Comparison of ENCODE assay signal across 24 cellular contexts in genomic region chr2:75066121-75066520, GRCh38.
"Had no signal": no experiment of that assay in that cellular context is flagged by ENCODE, and none has a peak within 500 bp of the region (broad histone marks: within the 10 kb centered on the region; RNA-seq: fewer than 3 reads in every experiment).

No MANE protein-coding gene starts in this region.

- H3K4me2 ChIP-seq: neural progenitor cell had no signal

- H3K4me1 ChIP-seq: left lung, lower lobe of right lung, neural progenitor cell, right atrium auricular region, right lobe of liver, spleen, uterus had no signal

- ATAC-seq: left colon; left lung; lower lobe of right lung; naive thymus-derived CD8-positive, alpha-beta T cell; stimulated activated memory B cell treated with anti-CD40 and anti-IgM and Interleukin-4, amounts not matched to agents 10 μg/mL and 1 μg/mL and 100 μg/mL, for 72 hours; stimulated activated naive CD8-positive, alpha-beta T cell treated with anti-CD3 and anti-CD28 coated beads, Interleukin-15, amount 100 ng/mL, for 72 hours had no signal

- H3K27ac ChIP-seq: left lung, lower lobe of right lung, neural progenitor cell, neutrophil, ovary, right atrium auricular region, right lobe of liver, skin epidermis, spleen, tibial nerve, uterus had no signal

- H3K9me3 ChIP-seq: left lung, lower lobe of right lung, neutrophil, ovary, right atrium auricular region, right lobe of liver, spleen, tibial nerve, uterus had no signal

- H3K36me3 ChIP-seq: left lung, lower lobe of right lung, neural progenitor cell, neutrophil, ovary, right atrium auricular region, right lobe of liver, spleen, tibial nerve, uterus had no signal

- DNase-seq: hippocampal formation; left colon; left lung; lower lobe of right lung; mammary epithelial cell; naive thymus-derived CD8-positive, alpha-beta T cell; occipital lobe; ovary; right lobe of liver; spleen; stimulated activated CD4-positive, alpha-beta T cell treated with anti-CD3 and anti-CD28 coated beads, Interleukin-4, amount 100 ng/mL, for 24 hours; stimulated activated naive CD4-positive, alpha-beta T cell treated with Interleukin-2 at 50 U/mL for 16 hours; stimulated activated naive CD8-positive, alpha-beta T cell treated with anti-CD3 and anti-CD28 coated beads, Interleukin-15, amount 100 ng/mL, for 72 hours; substantia nigra; uterus had no signal

- H3K4me3 Mint-ChIP-seq: naive thymus-derived CD8-positive, alpha-beta T cell; nephron; neural progenitor cell; stimulated activated memory B cell treated with anti-CD40 and anti-IgM and Interleukin-4, amounts not matched to agents 10 μg/mL and 1 μg/mL and 100 μg/mL, for 72 hours; stimulated activated naive CD8-positive, alpha-beta T cell treated with anti-CD3 and anti-CD28 coated beads, Interleukin-15, amount 100 ng/mL, for 72 hours; type B pancreatic cell had no signal

- H3K9me3 Mint-ChIP-seq: nephron; neural progenitor cell; stimulated activated memory B cell treated with anti-CD40 and anti-IgM and Interleukin-4, amounts not matched to agents 10 μg/mL and 1 μg/mL and 100 μg/mL, for 72 hours; stimulated activated naive CD8-positive, alpha-beta T cell treated with anti-CD3 and anti-CD28 coated beads, Interleukin-15, amount 100 ng/mL, for 72 hours; type B pancreatic cell had no signal

- H3K27ac Mint-ChIP-seq: naive thymus-derived CD8-positive, alpha-beta T cell; neural progenitor cell; progenitor cell of endocrine pancreas; stimulated activated memory B cell treated with anti-CD40 and anti-IgM and Interleukin-4, amounts not matched to agents 10 μg/mL and 1 μg/mL and 100 μg/mL, for 72 hours; stimulated activated naive CD8-positive, alpha-beta T cell treated with anti-CD3 and anti-CD28 coated beads, Interleukin-15, amount 100 ng/mL, for 72 hours; type B pancreatic cell had no signal

- H3K27me3 ChIP-seq: left lung, neural progenitor cell, neutrophil, ovary, right atrium auricular region, right lobe of liver, spleen, tibial nerve, uterus had no signal

- H3K36me3 Mint-ChIP-seq: neural progenitor cell; stimulated activated memory B cell treated with anti-CD40 and anti-IgM and Interleukin-4, amounts not matched to agents 10 μg/mL and 1 μg/mL and 100 μg/mL, for 72 hours; type B pancreatic cell had no signal

- H3K4me1 Mint-ChIP-seq: stimulated activated memory B cell treated with anti-CD40 and anti-IgM and Interleukin-4, amounts not matched to agents 10 μg/mL and 1 μg/mL and 100 μg/mL, for 72 hours; stimulated activated naive CD8-positive, alpha-beta T cell treated with anti-CD3 and anti-CD28 coated beads, Interleukin-15, amount 100 ng/mL, for 72 hours had no signal

- H3K4me3 ChIP-seq: left lung, lower lobe of right lung, neural progenitor cell, ovary, right atrium auricular region, right lobe of liver, skin epidermis, spleen, tibial nerve, uterus had no signal
